In the genomic region with DNA sequence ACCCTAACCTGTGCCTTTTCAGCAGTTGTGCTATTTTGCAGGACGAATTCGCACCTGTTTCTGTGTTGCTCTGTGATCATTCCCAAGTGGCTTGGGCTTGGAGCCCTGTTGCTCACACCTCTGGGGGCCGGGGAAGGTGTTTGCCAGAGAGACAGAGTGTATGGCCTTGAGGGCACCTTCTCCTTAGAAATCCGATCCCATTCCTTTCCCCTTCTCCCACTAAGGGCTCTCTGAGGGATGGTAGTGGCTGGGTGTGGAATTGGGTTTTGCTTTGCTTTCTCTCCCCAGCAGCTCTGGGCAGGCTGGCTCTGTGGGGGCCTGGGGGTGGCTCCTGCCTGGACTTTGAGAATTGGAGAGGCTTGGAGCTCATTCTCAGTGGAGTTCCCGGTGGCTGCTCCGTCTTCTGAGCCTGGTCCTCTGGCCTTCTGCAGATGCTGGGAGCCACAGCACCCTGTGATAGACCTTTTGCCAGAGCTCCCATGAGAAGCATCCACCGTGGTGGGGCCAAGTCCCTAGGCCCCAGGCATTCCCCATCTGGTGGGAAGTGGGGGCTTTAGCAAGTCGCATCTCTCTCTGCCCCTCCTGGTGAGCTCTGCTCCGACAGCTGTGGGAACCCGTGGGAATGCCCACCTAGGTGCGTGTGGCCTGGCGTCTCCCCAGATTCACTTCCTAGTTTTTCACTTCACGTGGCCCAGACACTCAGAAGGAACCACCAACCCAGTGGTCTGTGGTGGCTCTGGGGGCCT, we compare ENCODE assay signal across 2 cellular contexts.
A peak's percentile ranks its signal among the peaks of the same experiment; 100 is the strongest.
TF ChIP-seq lines count a peak whose summit lies in the region.

No MANE protein-coding gene starts in this region.

TF ChIP-seq in GM23338, 12 proteins besides CTCF, POLR2A, EP300 and RAD21 (continues in another document):
- no peak for TF ChIP-seq ZNF114 (CRISPR knock-in tag; IDR thresholded peaks at IDR 0.05)
- TF ChIP-seq EZH2phosphoT487 (IDR thresholded peaks at IDR 0.05; ENCODE audit: unreplicated experiment) = no peak
- TF ChIP-seq, protein P1, sequence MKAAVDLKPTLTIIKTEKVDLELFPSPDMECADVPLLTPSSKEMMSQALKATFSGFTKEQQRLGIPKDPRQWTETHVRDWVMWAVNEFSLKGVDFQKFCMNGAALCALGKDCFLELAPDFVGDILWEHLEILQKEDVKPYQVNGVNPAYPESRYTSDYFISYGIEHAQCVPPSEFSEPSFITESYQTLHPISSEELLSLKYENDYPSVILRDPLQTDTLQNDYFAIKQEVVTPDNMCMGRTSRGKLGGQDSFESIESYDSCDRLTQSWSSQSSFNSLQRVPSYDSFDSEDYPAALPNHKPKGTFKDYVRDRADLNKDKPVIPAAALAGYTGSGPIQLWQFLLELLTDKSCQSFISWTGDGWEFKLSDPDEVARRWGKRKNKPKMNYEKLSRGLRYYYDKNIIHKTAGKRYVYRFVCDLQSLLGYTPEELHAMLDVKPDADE (IDR thresholded peaks at IDR 0.05) = no peak
- TF ChIP-seq NANOG (IDR thresholded peaks at IDR 0.05; ENCODE audit: borderline replicate concordance) = no peak
- no peak for TF ChIP-seq CREB1 (CRISPR knock-in tag; IDR thresholded peaks at IDR 0.05; ENCODE audit: low read depth)
- no peak for TF ChIP-seq EZH2 (IDR thresholded peaks at IDR 0.05; ENCODE audit: low read depth, unreplicated experiment)
- TF ChIP-seq STAT1 (IDR thresholded peaks at IDR 0.05; ENCODE audit: unreplicated experiment) = no peak
- TF ChIP-seq REST (IDR thresholded peaks at IDR 0.05; ENCODE audit: unreplicated experiment) = no peak

TF ChIP-seq in WTC11, 78 proteins besides CTCF, POLR2A, EP300 and RAD21:
- no peak for TF ChIP-seq MYBL2 (CRISPR knock-in tag; IDR thresholded peaks at IDR 0.05)
- 0 out of 2 replicates have a peak, but pooled peaks have one; percentile 37 for TF ChIP-seq ZNF232 (CRISPR knock-in tag; IDR thresholded peaks at IDR 0.05)
